11 cellular contexts compared by ENCODE assay signal in genomic region chr17:73902416-73903181, GRCh38.
A peak's percentile ranks its signal among the peaks of the same experiment; 100 is the strongest.
DNase-seq lines count a peak whose midpoint lies in the region; ATAC-seq and TF ChIP-seq lines count a peak whose summit lies in the region.
"Had no signal": no experiment of that assay in that cellular context is flagged by ENCODE, and none has a peak within 500 bp of the region (broad histone marks: within the 10 kb centered on the region; RNA-seq: fewer than 3 reads in every experiment).

No MANE protein-coding gene starts in this region.

- ATAC-seq in heart left ventricle (no peak), Right ventricle myocardium inferior (no peak), GM21529 (IDR thresholded peaks at IDR 0.05; ENCODE audit: unreplicated experiment) (no peak), HG02678 (IDR thresholded peaks at IDR 0.05; ENCODE audit: unreplicated experiment) (no peak), GM21360 (IDR thresholded peaks at IDR 0.05; ENCODE audit: unreplicated experiment) (no peak)

- 47 to 51% (median 49%) methylated on average over 26 of the region's 26 CpGs for WGBS in heart left ventricle, 4 donors

- no peak overlapping the region for H3K27ac ChIP-seq in heart left ventricle
- H3K27ac ChIP-seq: neutrophil had no signal

- intact Hi-C loops in heart left ventricle (cut with DNase I) = no loop called here
- intact Hi-C loops in Right ventricle myocardium inferior (cut with DNase I) = no loop called here

- no peaks in the 10 kb centered on the region for H3K9me3 ChIP-seq in heart left ventricle
- H3K9me3 ChIP-seq: neutrophil had no signal

- CTCF ChIA-PET in HEK293T (lab: Yijun Ruan, JAX) = interaction anchor here (0.6 to 1.1 kb wide), 2 partner anchors 187 to 731 kb away, joined by 3 read pairs; no protein-coding TSS in a partner anchor

- H3K36me3 ChIP-seq in heart left ventricle = no peaks in the 10 kb centered on the region
- H3K36me3 ChIP-seq: neutrophil had no signal

- no peak for TF ChIP-seq CTCF in heart left ventricle (IDR thresholded peaks at IDR 0.05)

- DNase-seq in heart left ventricle (peak in 1 of 5 donors; percentile 32), Right ventricle myocardium inferior (ENCODE audit: missing footprints) (no peak), SK-N-DZ (ENCODE audit: low spot score) (peak; percentile 35), islet precursor cell (peak; percentile 53), HEK293T (ENCODE audit: extremely low spot score) (no peak)
- DNase-seq: activated CD4-positive, alpha-beta T cell treated with anti-CD3 and anti-CD28 coated beads, Interleukin-2, amount 50 U/mL, for 4 hours; GOT3 had no signal

- peak overlapping the region in 10 of 12 donors; percentile 22 to 52 (median 39) for H3K4me3 ChIP-seq in heart left ventricle

- TF ChIP-seq POLR2A in heart left ventricle (IDR thresholded peaks at IDR 0.05) = no peak

- peaks cover 0 to 14% (median 4%) of the 10 kb centered on the region in 12 donors for H3K4me1 ChIP-seq in heart left ventricle

- H3K27me3 ChIP-seq in heart left ventricle = peaks cover 19 to 89% (median 57%) of the 10 kb centered on the region in 9 donors

- POLR2A ChIA-PET in HEK293T (lab: Yijun Ruan, JAX) = no interaction called here

TF ChIP-seq in HEK293T, 16 proteins besides CTCF, POLR2A, EP300 and RAD21:
- no peak for TF ChIP-seq FOXM1 (IDR thresholded peaks at IDR 0.05; ENCODE audit: borderline replicate concordance)
- no peak for TF ChIP-seq CTBP1 (IDR thresholded peaks at IDR 0.05; ENCODE audit: borderline replicate concordance)
- TF ChIP-seq LEF1 (IDR thresholded peaks at IDR 0.05; ENCODE audit: borderline replicate concordance) = no peak
- no peak for TF ChIP-seq NFRKB (IDR thresholded peaks at IDR 0.05)
- TF ChIP-seq PKNOX1 (IDR thresholded peaks at IDR 0.05) = no peak
- TF ChIP-seq ARNT (IDR thresholded peaks at IDR 0.05) = no peak
- no peak for TF ChIP-seq ELF4 (IDR thresholded peaks at IDR 0.05)

Comparison
In these comparisons a context has a peak if more than half of its experiments do, and no peak if none do; other contexts are left out.
1. DNase-seq: peak in SK-N-DZ (single experiment) and islet precursor cell (single experiment); none in Right ventricle myocardium inferior (single experiment) and HEK293T (single experiment).